In the genomic region with DNA sequence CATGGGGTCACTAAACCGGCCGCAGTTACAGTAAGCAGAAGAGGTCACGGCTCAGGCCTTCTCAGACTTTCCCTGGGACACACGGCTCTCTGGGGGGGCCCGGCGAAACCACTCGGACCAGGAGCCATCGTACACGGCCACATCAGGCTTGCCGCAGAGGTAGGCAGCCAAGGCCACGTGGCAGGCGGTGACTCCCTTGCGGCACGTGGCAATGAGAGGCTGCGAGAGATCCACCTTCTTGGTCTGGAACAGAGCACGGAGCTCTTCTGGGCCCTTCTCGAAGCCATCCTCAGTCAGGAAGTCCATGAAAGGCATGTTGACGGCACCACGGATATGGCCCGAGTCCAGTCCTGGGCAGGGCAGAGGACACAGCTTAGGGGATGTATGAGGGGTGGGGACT, we compare ENCODE assay signal across 22 cellular contexts.
"Had no signal": no experiment of that assay in that cellular context is flagged by ENCODE, and none has a peak within 500 bp of the region (broad histone marks: within the 10 kb centered on the region; RNA-seq: fewer than 3 reads in every experiment).

No MANE protein-coding gene starts in this region.

- H3K27ac Mint-ChIP-seq: neural progenitor cell; progenitor cell of endocrine pancreas; stimulated activated effector memory CD8-positive, alpha-beta T cell treated with anti-CD3 and anti-CD28 coated beads, Interleukin-12 subunit alpha, Interleukin-12 subunit beta, amount 100 ng/mL, for 72 hours had no signal

- ATAC-seq: esophagus mucosa; left lung; naive thymus-derived CD4-positive, alpha-beta T cell; right cardiac atrium; stimulated activated effector memory CD8-positive, alpha-beta T cell treated with anti-CD3 and anti-CD28 coated beads, Interleukin-12 subunit alpha, Interleukin-12 subunit beta, amount 100 ng/mL, for 72 hours; stimulated activated naive CD8-positive, alpha-beta T cell treated with anti-CD3 and anti-CD28 coated beads, Interleukin-15, Interleukin-2, amounts not matched to agents 100 U/mL and 50 U/mL, for 24 hours had no signal

- H3K4me1 Mint-ChIP-seq: central memory CD8-positive, alpha-beta T cell; stimulated activated effector memory CD8-positive, alpha-beta T cell treated with anti-CD3 and anti-CD28 coated beads, Interleukin-12 subunit alpha, Interleukin-12 subunit beta, amount 100 ng/mL, for 72 hours had no signal

- H3K4me3 Mint-ChIP-seq: central memory CD8-positive, alpha-beta T cell; naive thymus-derived CD4-positive, alpha-beta T cell; neural progenitor cell; stimulated activated effector memory CD8-positive, alpha-beta T cell treated with anti-CD3 and anti-CD28 coated beads, Interleukin-12 subunit alpha, Interleukin-12 subunit beta, amount 100 ng/mL, for 72 hours had no signal

- H3K4me3 ChIP-seq: heart left ventricle, left lung, lung, neural progenitor cell, ovary, suprapubic skin, thyroid gland had no signal

- H3K27me3 ChIP-seq: heart left ventricle, left lung, neural progenitor cell, ovary, suprapubic skin, thyroid gland had no signal

- H3K36me3 ChIP-seq: heart left ventricle, left lung, neural progenitor cell, ovary, suprapubic skin, thyroid gland had no signal

- H3K9me3 Mint-ChIP-seq: central memory CD8-positive, alpha-beta T cell; naive thymus-derived CD4-positive, alpha-beta T cell; stimulated activated effector memory CD8-positive, alpha-beta T cell treated with anti-CD3 and anti-CD28 coated beads, Interleukin-12 subunit alpha, Interleukin-12 subunit beta, amount 100 ng/mL, for 72 hours had no signal

- H3K27ac ChIP-seq: left lung, neural progenitor cell, ovary, suprapubic skin had no signal

- H3K9me3 ChIP-seq: heart left ventricle, left lung, ovary, suprapubic skin, thyroid gland had no signal

- H3K9ac ChIP-seq: neural progenitor cell had no signal

- DNase-seq: cortex of kidney; effector memory CD4-positive, alpha-beta T cell; hippocampal formation; kidney glomerular epithelial cell; left lung; mesenchymal stem cell; midbrain; naive thymus-derived CD4-positive, alpha-beta T cell; nucleus accumbens; ovary; stimulated activated CD8-positive, alpha-beta memory T cell treated with anti-CD3 and anti-CD28 coated beads, Interleukin-4, amount 100 ng/mL, for 48 hours; stimulated activated naive CD8-positive, alpha-beta T cell treated with anti-CD3 and anti-CD28 coated beads, Interleukin-15, Interleukin-2, amounts not matched to agents 100 U/mL and 50 U/mL, for 24 hours; thyroid gland had no signal

- H3K36me3 Mint-ChIP-seq: stimulated activated effector memory CD8-positive, alpha-beta T cell treated with anti-CD3 and anti-CD28 coated beads, Interleukin-12 subunit alpha, Interleukin-12 subunit beta, amount 100 ng/mL, for 72 hours had no signal
